In genomic region chr15:66290007-66290406, GRCh38 we compare ENCODE assay signal across 23 cellular contexts. TPM values are rescaled to one million over a fixed set of nuclear protein-coding genes. Genes with fewer than 3 reads are reported as not detected.
DNase-seq lines count a peak whose midpoint lies in the region; TF ChIP-seq lines count a peak whose summit lies in the region.
"Had no signal": no experiment of that assay in that cellular context is flagged by ENCODE, and none has a peak within 500 bp of the region (broad histone marks: within the 10 kb centered on the region; RNA-seq: fewer than 3 reads in every experiment).

No MANE protein-coding gene starts in this region.

- TF ChIP-seq CTCF in PC-9 (conservative IDR thresholded peaks at IDR 0.05) = no peak

- no TSS peak for BruUV-seq in PC-9 (replicated peaks; lab: Mats Ljungman, UMichigan)

- no peak for DNase-seq in activated naive CD4-positive, alpha-beta T cell treated with anti-CD3 and anti-CD28 coated beads for 36 hours
- no peak for DNase-seq in CD4-positive, alpha-beta memory T cell
- DNase-seq in PC-9 (no peak), NOMO-1 (lab: John Stamatoyannopoulos, UW; ENCODE audit: unreplicated experiment in 2 of 2) (no peak), caudate nucleus (lab: John Stamatoyannopoulos, UW) (no peak), foreskin melanocyte (no peak)
- DNase-seq: COR-L47, GM23248, H7, HFFc6, Karpas-422, NCI-H1092 treated with DMSO at 0.1 percent for 48 hours, NCI-H1436, NCI-H187, NCI-H2081 treated with DMSO at 0.1 percent for 48 hours, NCI-H2171 treated with DMSO at 0.1 percent for 48 hours, NCI-H345, NCI-H510A treated with DMSO at 0.1 percent for 48 hours, SHP77 had no signal

- H3K27me3 ChIP-seq in CD4-positive, alpha-beta memory T cell (ENCODE audit: insufficient read depth, low read length) = no peaks in the 10 kb centered on the region
- no peaks in the 10 kb centered on the region for H3K27me3 ChIP-seq in PC-9 (ENCODE audit: insufficient read depth, low read depth)

- H3K4me3 ChIP-seq in CD4-positive, alpha-beta memory T cell (ENCODE audit: low read length in 2 of 2) = no peak overlapping the region
- no peak overlapping the region for H3K4me3 ChIP-seq in PC-9
- H3K4me3 ChIP-seq: GM23248 had no signal

- no peaks in the 10 kb centered on the region for H3K9me2 ChIP-seq in PC-9 (ENCODE audit: insufficient read depth)

- no peaks in the 10 kb centered on the region for H3K27me3 Mint-ChIP-seq in activated naive CD4-positive, alpha-beta T cell treated with anti-CD3 and anti-CD28 coated beads, Interleukin-2, amount 50 U/mL, for 24 hours
- no peaks in the 10 kb centered on the region for H3K27me3 Mint-ChIP-seq in activated naive CD4-positive, alpha-beta T cell treated with anti-CD3 and anti-CD28 coated beads for 36 hours (ENCODE audit: low read depth)
- no peaks in the 10 kb centered on the region for H3K27me3 Mint-ChIP-seq in CD4-positive, alpha-beta memory T cell
- H3K27me3 Mint-ChIP-seq: B cell had no signal

- 0 out of 2 replicates have a peak overlapping the region, but pooled peaks have one; percentile 23 for H3K4me2 ChIP-seq in PC-9

- CTCF ChIA-PET in activated naive CD4-positive, alpha-beta T cell treated with anti-CD3 and anti-CD28 coated beads for 36 hours (lab: Charles Lee) = interaction anchor here (0.6 to 1.4 kb wide), 3 partner anchors 427 to 777 kb away, joined by 3 to 5 read pairs (median 3); no protein-coding TSS in a partner anchor
- CTCF ChIA-PET in CD4-positive, alpha-beta memory T cell (lab: Charles Lee; ENCODE audit: partially characterized antibody) = no interaction called here
- CTCF ChIA-PET in PC-9 (lab: Charles Lee) = no interaction called here

- peaks cover 20% of the 10 kb centered on the region for H3F3A ChIP-seq in PC-9 (ENCODE audit: insufficient read depth, low read depth)

- intact Hi-C loops in activated naive CD4-positive, alpha-beta T cell treated with anti-CD3 and anti-CD28 coated beads for 36 hours (cut with micrococcal nuclease) = loop anchor here (5.0 kb wide), 2 partner anchors 423 to 758 kb away; partner anchors contain the start of genes HACD3 and RAB11A
- intact Hi-C loops in CD4-positive, alpha-beta memory T cell (cut with micrococcal nuclease) = loop anchor here (5.0 to 10.0 kb wide), 2 partner anchors 97 to 425 kb away; partner anchors contain the start of genes MAP2K1 and RAB11A
- intact Hi-C loops in PC-9 (cut with micrococcal nuclease; ENCODE audit: unreplicated experiment) = loop anchor here (5.0 to 10.0 kb wide), 2 partner anchors 388 to 675 kb away; partner anchors contain the start of gene INTS14

- H3K79me2 ChIP-seq in PC-9 (ENCODE audit: low read depth) = 0 out of 2 replicates have a peak, but pooled peaks cover 5% of the 10 kb centered on the region

- H3K27ac ChIP-seq in CD4-positive, alpha-beta memory T cell (ENCODE audit: low read depth, low read length) = no peak overlapping the region
- no peak overlapping the region for H3K27ac ChIP-seq in PC-9
- no peak overlapping the region for H3K27ac ChIP-seq in caudate nucleus (ENCODE audit: low read depth, low read length)
- H3K27ac ChIP-seq: GM23248, RWPE1 had no signal

- H2AFZ ChIP-seq in PC-9 = no peak overlapping the region
- H2AFZ ChIP-seq: GM23248 had no signal

- H3K4me3 Mint-ChIP-seq in activated naive CD4-positive, alpha-beta T cell treated with anti-CD3 and anti-CD28 coated beads, Interleukin-2, amount 50 U/mL, for 24 hours = no peak overlapping the region
- H3K4me3 Mint-ChIP-seq in activated naive CD4-positive, alpha-beta T cell treated with anti-CD3 and anti-CD28 coated beads for 36 hours = no peak overlapping the region
- H3K4me3 Mint-ChIP-seq in CD4-positive, alpha-beta memory T cell = peak overlapping the region in 4 of 8 donors; percentile 1 to 12 (median 4)
- H3K4me3 Mint-ChIP-seq: B cell, HFFc6 had no signal

- H3K4me1 Mint-ChIP-seq in activated naive CD4-positive, alpha-beta T cell treated with anti-CD3 and anti-CD28 coated beads, Interleukin-2, amount 50 U/mL, for 24 hours = peaks cover 34% of the 10 kb centered on the region
- H3K4me1 Mint-ChIP-seq in activated naive CD4-positive, alpha-beta T cell treated with anti-CD3 and anti-CD28 coated beads for 36 hours (ENCODE audit: low read depth) = peaks cover 29% of the 10 kb centered on the region
- peaks cover 27 to 39% (median 34%) of the 10 kb centered on the region in 4 donors for H3K4me1 Mint-ChIP-seq in CD4-positive, alpha-beta memory T cell

- POLR2A ChIA-PET in CD4-positive, alpha-beta memory T cell (lab: Charles Lee; ENCODE audit: partially characterized antibody) = no interaction called here
- POLR2A ChIA-PET in PC-9 (lab: Charles Lee; ENCODE audit: unreplicated experiment) = no interaction called here

- H3K4me1 ChIP-seq in CD4-positive, alpha-beta memory T cell (ENCODE audit: insufficient read depth, low read length) = peaks cover 37% of the 10 kb centered on the region
- peaks cover 15% of the 10 kb centered on the region for H3K4me1 ChIP-seq in PC-9 (replicated peaks; ENCODE audit: insufficient read depth)

- no peaks in the 10 kb centered on the region for H4K20me1 ChIP-seq in PC-9 (ENCODE audit: insufficient read depth)

- H3K36me3 ChIP-seq in CD4-positive, alpha-beta memory T cell (ENCODE audit: insufficient read depth, low read length) = no peaks in the 10 kb centered on the region
- H3K36me3 ChIP-seq in PC-9 (ENCODE audit: low read depth) = no peaks in the 10 kb centered on the region

- H3K36me3 Mint-ChIP-seq in activated naive CD4-positive, alpha-beta T cell treated with anti-CD3 and anti-CD28 coated beads, Interleukin-2, amount 50 U/mL, for 24 hours = no peaks in the 10 kb centered on the region
- no peaks in the 10 kb centered on the region for H3K36me3 Mint-ChIP-seq in activated naive CD4-positive, alpha-beta T cell treated with anti-CD3 and anti-CD28 coated beads for 36 hours (ENCODE audit: low read depth)
- H3K36me3 Mint-ChIP-seq in CD4-positive, alpha-beta memory T cell = no peaks in the 10 kb centered on the region

- no peaks in the 10 kb centered on the region for H3K9me3 Mint-ChIP-seq in activated naive CD4-positive, alpha-beta T cell treated with anti-CD3 and anti-CD28 coated beads, Interleukin-2, amount 50 U/mL, for 24 hours
- no peaks in the 10 kb centered on the region for H3K9me3 Mint-ChIP-seq in activated naive CD4-positive, alpha-beta T cell treated with anti-CD3 and anti-CD28 coated beads for 36 hours
- H3K9me3 Mint-ChIP-seq in CD4-positive, alpha-beta memory T cell = no peaks in the 10 kb centered on the region
- H3K9me3 Mint-ChIP-seq: HFFc6 had no signal

- H3K27ac Mint-ChIP-seq in activated naive CD4-positive, alpha-beta T cell treated with anti-CD3 and anti-CD28 coated beads, Interleukin-2, amount 50 U/mL, for 24 hours = peak overlapping the region; percentile 77
- no peak overlapping the region for H3K27ac Mint-ChIP-seq in activated naive CD4-positive, alpha-beta T cell treated with anti-CD3 and anti-CD28 coated beads for 36 hours
- peak overlapping the region in 4 of 7 donors; percentile 18 to 68 (median 56) for H3K27ac Mint-ChIP-seq in CD4-positive, alpha-beta memory T cell
- H3K27ac Mint-ChIP-seq: B cell, HFFc6 had no signal

- H3K9me3 ChIP-seq in CD4-positive, alpha-beta memory T cell (ENCODE audit: control insufficient read depth in 1 of 2, low read length in 2 of 2) = no peaks in the 10 kb centered on the region
- no peaks in the 10 kb centered on the region for H3K9me3 ChIP-seq in PC-9 (ENCODE audit: insufficient read depth, low read depth)

RNA-seq across cellular contexts. Expression of gene DIS3L, which starts 3.4 kb away (rescaled TPM):
- 10 to 100 TPM; 24.0 to 24.6 TPM for total RNA-seq in activated naive CD4-positive, alpha-beta T cell treated with anti-CD3 and anti-CD28 coated beads for 36 hours
- total RNA-seq in CD4-positive, alpha-beta memory T cell = 10 to 100 TPM; 36.8 to 40.3 TPM
- 10 to 100 TPM; 32.4 to 35.6 TPM for polyA plus RNA-seq in CD4-positive, alpha-beta memory T cell
- 27.7 and 31.2 TPM in 2 replicates for total RNA-seq in PC-9 (2021)

RNA-seq across cellular contexts. Expression of gene MEGF11, which starts 36.5 kb away (rescaled TPM):
- total RNA-seq in activated naive CD4-positive, alpha-beta T cell treated with anti-CD3 and anti-CD28 coated beads for 36 hours = under 1 TPM in 1 of 2 experiments, not detected in 1; 0.05 TPM
- not detected for total RNA-seq in CD4-positive, alpha-beta memory T cell
- under 1 TPM in 1 of 2 donors, not detected in 1; 0.69 TPM for polyA plus RNA-seq in CD4-positive, alpha-beta memory T cell
- not detected in 2 replicates for total RNA-seq in PC-9 (2021)
- total RNA-seq: GM23248, HepG2, HFFc6 had no signal
- polyA plus RNA-seq: HepG2 had no signal
